10 cellular contexts compared by ENCODE assay signal in genomic region chr20:63191400-63191799, GRCh38. TPM values are rescaled to one million over a fixed set of nuclear protein-coding genes. Genes with fewer than 3 reads are reported as not detected.
DNase-seq lines count a peak whose midpoint lies in the region; ATAC-seq and TF ChIP-seq lines count a peak whose summit lies in the region.
"Had no signal": no experiment of that assay in that cellular context is flagged by ENCODE, and none has a peak within 500 bp of the region (broad histone marks: within the 10 kb centered on the region; RNA-seq: fewer than 3 reads in every experiment).

No MANE protein-coding gene starts in this region.

- H3K79me2 ChIP-seq in MM.1S (ENCODE audit: low read length): peaks cover under 1% of the 10 kb centered on the region; the same call in 1 of the 2 replicates

- H3K18ac ChIP-seq in mesenchymal stem cell (ENCODE audit: low read depth in 1 of 2, low read length in 2 of 2): no peak overlapping the region

- DNase-seq in COR-L47 (lab: John Stamatoyannopoulos, UW) (peak; percentile 99), LoVo (ENCODE audit: low spot score) (peak; percentile 91), NCI-H748 treated with DMSO at 0.1 percent for 48 hours (lab: John Stamatoyannopoulos, UW) (peak; percentile 7), mesenchymal stem cell (no peak), MM.1S (no peak)
- no peak for DNase-seq in stimulated activated naive CD8-positive, alpha-beta T cell treated with anti-CD3 and anti-CD28 coated beads, Interleukin-15, Interleukin-2, amounts not matched to agents 100 U/mL and 50 U/mL, for 24 hours
- no peak for DNase-seq in activated naive CD4-positive, alpha-beta T cell treated with Interleukin-2 at 50 U/mL for 16 hours
- DNase-seq: T-helper 1 cell had no signal

- H3K4me2 ChIP-seq in mesenchymal stem cell (ENCODE audit: low read length, poor library complexity, severe bottlenecking): no peak overlapping the region
- H3K4me2 ChIP-seq in MM.1S (ENCODE audit: low read depth, low read length): no peak overlapping the region

- H3K27ac ChIP-seq in mesenchymal stem cell (ENCODE audit: low read length, poor library complexity, severe bottlenecking): no peak overlapping the region
- H3K27ac ChIP-seq in MM.1S (ENCODE audit: low read length): no peak overlapping the region
- H3K27ac ChIP-seq: HL-60 had no signal

- H4K20me1 ChIP-seq in MM.1S (ENCODE audit: insufficient read depth, low read length): 0 out of 2 replicates have a peak, but pooled peaks cover 6% of the 10 kb centered on the region

- H3K9ac ChIP-seq in mesenchymal stem cell (ENCODE audit: low read length): no peak overlapping the region
- H3K9ac ChIP-seq in MM.1S (ENCODE audit: low read length): no peak overlapping the region

- H2BK5ac ChIP-seq in mesenchymal stem cell (ENCODE audit: low read depth, low read length, poor library complexity, severe bottlenecking): no peak overlapping the region

- no peak overlapping the region for H2AK5ac ChIP-seq in mesenchymal stem cell (ENCODE audit: low read length, severe bottlenecking)

- no peaks in the 10 kb centered on the region for H3F3A ChIP-seq in MM.1S (ENCODE audit: insufficient read depth, low read length)

- TF ChIP-seq CTCF in MM.1S (IDR thresholded peaks at IDR 0.05; ENCODE audit: low read length): no peak

- peak; percentile 90 for ATAC-seq in esophagus mucosa
- no peak for ATAC-seq in stimulated activated naive CD8-positive, alpha-beta T cell treated with anti-CD3 and anti-CD28 coated beads, Interleukin-15, Interleukin-2, amounts not matched to agents 100 U/mL and 50 U/mL, for 24 hours

- WGBS in mesenchymal stem cell: 89% methylated on average over 14 of the region's 14 CpGs

- no peak overlapping the region for H3K4ac ChIP-seq in mesenchymal stem cell (ENCODE audit: low read depth in 1 of 2, low read length in 2 of 2)

- H2BK12ac ChIP-seq in mesenchymal stem cell (ENCODE audit: low read length in 2 of 2): no peak overlapping the region

- H3K4me3 ChIP-seq in mesenchymal stem cell (ENCODE audit: insufficient read depth in 1 of 2, low read depth in 1 of 2, low read length in 2 of 2): no peak overlapping the region
- no peak overlapping the region for H3K4me3 ChIP-seq in MM.1S (ENCODE audit: low read length)

- no peak overlapping the region for H2BK120ac ChIP-seq in mesenchymal stem cell (ENCODE audit: low read depth, low read length)

- H3K79me1 ChIP-seq in mesenchymal stem cell (replicated peaks; ENCODE audit: low read length, poor library complexity, severe bottlenecking): peaks cover 14% of the 10 kb centered on the region

- H3K36me3 ChIP-seq in mesenchymal stem cell (ENCODE audit: control insufficient read depth in 1 of 2, insufficient read depth in 2 of 2, low read depth in 1 of 2, low read length in 2 of 2) (peaks cover 7 to 14% of the 10 kb centered on the region in 2 experiments), MM.1S (replicated peaks; ENCODE audit: insufficient read depth, low read length) (peaks cover 5% of the 10 kb centered on the region; the same call in 1 of the 2 replicates)

- no peak overlapping the region for H2BK15ac ChIP-seq in mesenchymal stem cell (ENCODE audit: low read depth, poor library complexity, severe bottlenecking)

- H3K27me3 ChIP-seq in mesenchymal stem cell (ENCODE audit: control insufficient read depth in 1 of 2, insufficient read depth in 1 of 2, low read length in 2 of 2): peaks cover 0 to 17% of the 10 kb centered on the region in 2 experiments
- H3K27me3 ChIP-seq in MM.1S (replicated peaks; ENCODE audit: insufficient read depth, low read length): no peaks in the 10 kb centered on the region

- H3K23ac ChIP-seq in mesenchymal stem cell (ENCODE audit: low read length in 2 of 2): no peak overlapping the region

- no peak overlapping the region for H4K91ac ChIP-seq in mesenchymal stem cell (ENCODE audit: low read length)

- H3K9me2 ChIP-seq in MM.1S (replicated peaks; ENCODE audit: insufficient read depth, low read length): no peaks in the 10 kb centered on the region

- no peak overlapping the region for H4K8ac ChIP-seq in mesenchymal stem cell (ENCODE audit: low read length)

- H3K9me3 ChIP-seq in mesenchymal stem cell (ENCODE audit: control insufficient read depth, low read length) (no peaks in the 10 kb centered on the region), MM.1S (replicated peaks; ENCODE audit: insufficient read depth, low read length) (no peaks in the 10 kb centered on the region)

- peaks cover 16% of the 10 kb centered on the region for H3K4me1 ChIP-seq in mesenchymal stem cell (ENCODE audit: control insufficient read depth, insufficient read depth, low read depth, low read length)
- no peaks in the 10 kb centered on the region for H3K4me1 ChIP-seq in MM.1S (ENCODE audit: low read length)

- no peak overlapping the region for H3K14ac ChIP-seq in mesenchymal stem cell (ENCODE audit: low read length in 2 of 2)

- H2AFZ ChIP-seq in mesenchymal stem cell (ENCODE audit: low read depth, low read length): no peak overlapping the region
- no peak overlapping the region for H2AFZ ChIP-seq in MM.1S (ENCODE audit: low read length)

RNA-seq across cellular contexts. Expression of gene YTHDF1, which starts 24.5 kb away (rescaled TPM):
- total RNA-seq in esophagus mucosa: 22.5 TPM
- 32.3 TPM for polyA plus RNA-seq in mesenchymal stem cell (2013, experiment 1 of 2)
- polyA plus RNA-seq in mesenchymal stem cell (2013, experiment 2 of 2): 32.4 TPM

RNA-seq across cellular contexts. Expression of gene BIRC7, which starts 44.3 kb away (rescaled TPM):
- not detected for total RNA-seq in esophagus mucosa
- polyA plus RNA-seq in mesenchymal stem cell (2013, experiment 1 of 2): 1.6 TPM
- polyA plus RNA-seq in mesenchymal stem cell (2013, experiment 2 of 2): 1.5 TPM

Comparison
In these comparisons a context has a peak if more than half of its experiments do, and no peak if none do; other contexts are left out.
1. DNase-seq: peak in COR-L47 (single experiment), LoVo (single experiment) and NCI-H748 treated with DMSO at 0.1 percent for 48 hours (single experiment); none in stimulated activated naive CD8-positive, alpha-beta T cell treated with anti-CD3 and anti-CD28 coated beads, Interleukin-15, Interleukin-2, amounts not matched to agents 100 U/mL and 50 U/mL, for 24 hours (single experiment), mesenchymal stem cell (single experiment), MM.1S (single experiment) and activated naive CD4-positive, alpha-beta T cell treated with Interleukin-2 at 50 U/mL for 16 hours (single experiment).